Comparison of ENCODE assay signal across 1 cellular context in the genomic region with DNA sequence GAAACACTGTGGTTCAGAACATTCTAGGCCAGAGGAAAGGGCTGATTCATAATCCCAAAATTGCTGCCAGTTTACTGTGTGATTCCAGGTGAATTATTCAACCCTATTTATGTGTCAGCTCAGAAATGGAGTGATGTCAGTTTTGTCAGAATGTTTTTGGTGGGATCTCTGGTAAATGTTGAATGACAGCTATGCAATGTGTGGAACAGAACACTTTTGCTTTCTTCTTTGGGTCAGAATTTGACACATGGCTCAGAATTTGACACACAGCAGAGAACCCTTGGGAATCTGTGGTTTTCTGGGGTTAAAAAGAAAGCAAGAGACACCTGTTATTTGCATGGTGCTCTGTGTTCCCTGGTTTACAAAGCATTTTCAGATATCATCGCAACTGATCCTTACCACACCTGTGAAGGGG.
TF ChIP-seq lines count a peak whose summit lies in the region.

No MANE protein-coding gene starts in this region.

TF ChIP-seq in WTC11, 78 proteins besides CTCF, POLR2A, EP300 and RAD21 (continued from another document):
- TF ChIP-seq, protein P1, sequence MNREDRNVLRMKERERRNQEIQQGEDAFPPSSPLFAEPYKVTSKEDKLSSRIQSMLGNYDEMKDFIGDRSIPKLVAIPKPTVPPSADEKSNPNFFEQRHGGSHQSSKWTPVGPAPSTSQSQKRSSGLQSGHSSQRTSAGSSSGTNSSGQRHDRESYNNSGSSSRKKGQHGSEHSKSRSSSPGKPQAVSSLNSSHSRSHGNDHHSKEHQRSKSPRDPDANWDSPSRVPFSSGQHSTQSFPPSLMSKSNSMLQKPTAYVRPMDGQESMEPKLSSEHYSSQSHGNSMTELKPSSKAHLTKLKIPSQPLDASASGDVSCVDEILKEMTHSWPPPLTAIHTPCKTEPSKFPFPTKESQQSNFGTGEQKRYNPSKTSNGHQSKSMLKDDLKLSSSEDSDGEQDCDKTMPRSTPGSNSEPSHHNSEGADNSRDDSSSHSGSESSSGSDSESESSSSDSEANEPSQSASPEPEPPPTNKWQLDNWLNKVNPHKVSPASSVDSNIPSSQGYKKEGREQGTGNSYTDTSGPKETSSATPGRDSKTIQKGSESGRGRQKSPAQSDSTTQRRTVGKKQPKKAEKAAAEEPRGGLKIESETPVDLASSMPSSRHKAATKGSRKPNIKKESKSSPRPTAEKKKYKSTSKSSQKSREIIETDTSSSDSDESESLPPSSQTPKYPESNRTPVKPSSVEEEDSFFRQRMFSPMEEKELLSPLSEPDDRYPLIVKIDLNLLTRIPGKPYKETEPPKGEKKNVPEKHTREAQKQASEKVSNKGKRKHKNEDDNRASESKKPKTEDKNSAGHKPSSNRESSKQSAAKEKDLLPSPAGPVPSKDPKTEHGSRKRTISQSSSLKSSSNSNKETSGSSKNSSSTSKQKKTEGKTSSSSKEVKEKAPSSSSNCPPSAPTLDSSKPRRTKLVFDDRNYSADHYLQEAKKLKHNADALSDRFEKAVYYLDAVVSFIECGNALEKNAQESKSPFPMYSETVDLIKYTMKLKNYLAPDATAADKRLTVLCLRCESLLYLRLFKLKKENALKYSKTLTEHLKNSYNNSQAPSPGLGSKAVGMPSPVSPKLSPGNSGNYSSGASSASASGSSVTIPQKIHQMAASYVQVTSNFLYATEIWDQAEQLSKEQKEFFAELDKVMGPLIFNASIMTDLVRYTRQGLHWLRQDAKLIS (CRISPR knock-in tag; IDR thresholded peaks at IDR 0.05; ENCODE audit: borderline replicate concordance): no peak
- TF ChIP-seq TEAD4 (CRISPR knock-in tag; IDR thresholded peaks at IDR 0.05): no peak
- TF ChIP-seq ZNF138 (CRISPR knock-in tag; conservative IDR thresholded peaks at IDR 0.05): no peak
- TF ChIP-seq NFE2L1 (CRISPR knock-in tag; IDR thresholded peaks at IDR 0.05): no peak
